ENCODE assay signal across 8 cellular contexts in the genomic region with DNA sequence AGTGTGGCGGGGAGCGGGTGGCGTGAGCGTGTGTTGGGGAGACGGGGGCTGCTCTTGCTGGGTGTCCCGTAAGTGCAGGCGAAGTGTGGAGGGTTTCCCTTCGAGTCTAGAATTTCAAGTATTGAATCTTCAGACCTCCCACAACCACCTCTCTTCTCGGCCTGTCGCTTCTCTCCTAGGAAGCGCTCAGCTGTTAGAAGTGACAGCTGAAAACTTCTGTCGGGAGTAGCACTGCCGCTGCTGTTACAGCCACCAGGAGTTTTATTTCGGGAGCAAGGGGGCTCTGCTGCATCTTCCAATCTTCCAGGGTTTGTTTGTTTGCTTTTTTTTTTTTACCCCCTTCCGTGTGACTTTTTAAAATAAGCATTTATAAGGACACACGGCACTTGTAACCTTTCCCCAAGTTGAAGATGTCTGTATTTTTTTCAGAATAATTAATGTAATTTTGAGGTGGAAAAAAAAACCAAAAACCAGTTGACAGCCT. TPM values are rescaled to one million over a fixed set of nuclear protein-coding genes. Genes with fewer than 3 reads are reported as not detected.
DNase-seq lines count a peak whose midpoint lies in the region; ATAC-seq and TF ChIP-seq lines count a peak whose summit lies in the region.

No MANE protein-coding gene starts in this region.

- POLR2A ChIA-PET in GM10248 (lab: Yijun Ruan, JAX): interaction anchor here (0.6 kb wide), 1 partner anchor 46 kb away, joined by 5 read pairs; no protein-coding TSS in a partner anchor

- peak overlapping the region; percentile 84 for H3K9ac ChIP-seq in MM.1S (ENCODE audit: low read length)
- H3K9ac ChIP-seq in smooth muscle cell (ENCODE audit: low read depth): peak overlapping the region; percentile 69

- H4K20me1 ChIP-seq in MM.1S (ENCODE audit: insufficient read depth, low read length) (peaks cover 6% of the 10 kb centered on the region; the same call in 1 of the 2 replicates), smooth muscle cell (ENCODE audit: low read depth) (peaks cover 32% of the 10 kb centered on the region)

- H3F3A ChIP-seq in MM.1S (ENCODE audit: insufficient read depth, low read length) (0 out of 2 replicates have a peak, but pooled peaks cover 4% of the 10 kb centered on the region), smooth muscle cell (ENCODE audit: low read depth) (no peaks in the 10 kb centered on the region)

- no peaks in the 10 kb centered on the region for H3K9me2 ChIP-seq in MM.1S (replicated peaks; ENCODE audit: insufficient read depth, low read length)

- H3K4me3 ChIP-seq in MM.1S (ENCODE audit: low read length) (peak overlapping the region; percentile 83), iPS-18c (ENCODE audit: insufficient read depth, low read depth, low read length) (peak overlapping the region; percentile 84), smooth muscle cell (peak overlapping the region; percentile 74)

- no peak for TF ChIP-seq CTCF in GM10248 (IDR thresholded peaks at IDR 0.05; ENCODE audit: control extremely low read depth, extremely low read depth, low read depth, missing control alignments)
- TF ChIP-seq CTCF in MM.1S (IDR thresholded peaks at IDR 0.05; ENCODE audit: low read length): no peak
- no peak for TF ChIP-seq CTCF in smooth muscle cell (IDR thresholded peaks at IDR 0.05; ENCODE audit: borderline replicate concordance, insufficient read depth, poor library complexity, severe bottlenecking)

- H3K4me2 ChIP-seq in MM.1S (ENCODE audit: low read depth, low read length) (peak overlapping the region; percentile 76), smooth muscle cell (peak overlapping the region; percentile 87)

- TF ChIP-seq POLR2A in GM18505 (IDR thresholded peaks at IDR 0.05; ENCODE audit: borderline replicate concordance, extremely low read depth, insufficient read depth, insufficient read length): no peak

- CTCF ChIA-PET in GM10248 (lab: Yijun Ruan, JAX): interaction anchor here (1.1 to 3.7 kb wide), 3 partner anchors 18 to 34 kb away, joined by 3 to 18 read pairs (median 4); no protein-coding TSS in a partner anchor

- DNase-seq in AG08396 (ENCODE audit: low spot score) (peak; percentile 18), GM10248 (ENCODE audit: extremely low spot score) (peak; percentile 30), MM.1S (peak; percentile 54), amniotic stem cell (lab: John Stamatoyannopoulos, UW) (peak; percentile 4), smooth muscle cell (lab: John Stamatoyannopoulos, UW; ENCODE audit: unreplicated experiment) (no peak)

- WGBS in smooth muscle cell (ENCODE audit: low lambda C conversion rate): 5% methylated on average over 16 of the region's 16 CpGs

- H3K4me1 ChIP-seq in MM.1S (ENCODE audit: low read length) (peaks cover 8% of the 10 kb centered on the region; the same call in 1 of the 2 replicates), smooth muscle cell (ENCODE audit: low read depth) (peaks cover 13% of the 10 kb centered on the region)

- H3K27ac ChIP-seq in MM.1S (ENCODE audit: low read length): peak overlapping the region; percentile 58; the same call in 1 of the 2 replicates
- peak overlapping the region; percentile 42 for H3K27ac ChIP-seq in smooth muscle cell (ENCODE audit: low read depth)

- H3K79me2 ChIP-seq in MM.1S (ENCODE audit: low read length) (peaks cover 77% of the 10 kb centered on the region), smooth muscle cell (ENCODE audit: low read depth) (peaks cover 76% of the 10 kb centered on the region)

- ATAC-seq in GM18505 (IDR thresholded peaks at IDR 0.05; ENCODE audit: unreplicated experiment) (no peak), esophagus mucosa (no peak)

- H2AFZ ChIP-seq in MM.1S (ENCODE audit: low read length) (peak overlapping the region; percentile 68), smooth muscle cell (ENCODE audit: low read depth) (peak overlapping the region; percentile 76)

- H3K9me3 ChIP-seq in MM.1S (replicated peaks; ENCODE audit: insufficient read depth, low read length): no peaks in the 10 kb centered on the region
- no peaks in the 10 kb centered on the region for H3K9me3 ChIP-seq in iPS-18c (ENCODE audit: control insufficient read depth, insufficient read depth, low read length)
- H3K9me3 ChIP-seq in smooth muscle cell (replicated peaks; ENCODE audit: low read depth): no peaks in the 10 kb centered on the region

- H3K27me3 ChIP-seq in MM.1S (replicated peaks; ENCODE audit: insufficient read depth, low read length) (no peaks in the 10 kb centered on the region), smooth muscle cell (ENCODE audit: low read depth) (no peaks in the 10 kb centered on the region)

- H3K36me3 ChIP-seq in MM.1S (replicated peaks; ENCODE audit: insufficient read depth, low read length) (no peaks in the 10 kb centered on the region), smooth muscle cell (ENCODE audit: low read depth) (no peaks in the 10 kb centered on the region)

RNA-seq across cellular contexts. Expression of a gene that starts 0.7 kb away (rescaled TPM):
- total RNA-seq in smooth muscle cell (20.1 and 20.8 TPM in 2 replicates), esophagus mucosa (36.6 TPM)
- 19.0 and 22.3 TPM in 2 replicates for polyA plus RNA-seq in smooth muscle cell

RNA-seq across cellular contexts. Expression of a gene that starts 0.9 kb away (rescaled TPM):
- total RNA-seq in smooth muscle cell: 11.0 and 21.8 TPM in 2 replicates
- polyA plus RNA-seq in smooth muscle cell: 10.2 and 10.3 TPM in 2 replicates
- total RNA-seq in esophagus mucosa: 12.5 TPM
